8 cellular contexts compared by ENCODE assay signal in genomic region chr10:112184379-112184778, GRCh38. TPM values are rescaled to one million over a fixed set of nuclear protein-coding genes. Genes with fewer than 3 reads are reported as not detected.
DNase-seq lines count a peak whose midpoint lies in the region; ATAC-seq lines count a peak whose summit lies in the region.

No MANE protein-coding gene starts in this region.

- peaks cover 5% of the 10 kb centered on the region for H3K9me3 Mint-ChIP-seq in activated CD4-positive, alpha-beta T cell treated with anti-CD3 and anti-CD28 coated beads, Interleukin-2, amount 10 ng/mL, durations not matched to agents 24 days and 14 days
- H3K9me3 Mint-ChIP-seq in activated CD4-positive, alpha-beta memory T cell treated with anti-CD3 and anti-CD28 coated beads for 36 hours, result peaks cover 5% of the 10 kb centered on the region

- peak overlapping the region; percentile 85 to 89 (median 86) for H3K9ac ChIP-seq in subcutaneous abdominal adipose tissue (ENCODE audit: low read length in 5 of 5)

- peaks cover 10 to 67% (median 25%) of the 10 kb centered on the region in 5 donors for H3K4me1 ChIP-seq in subcutaneous abdominal adipose tissue (ENCODE audit: control insufficient read depth in 5 of 5, insufficient read depth in 5 of 5, low read length in 5 of 5)

- H3K36me3 ChIP-seq in subcutaneous abdominal adipose tissue (ENCODE audit: control insufficient read depth in 5 of 5, insufficient read depth in 5 of 5, low read length in 5 of 5), result peaks cover 7 to 18% (median 13%) of the 10 kb centered on the region in 5 donors

- POLR2A ChIA-PET in activated CD4-positive, alpha-beta memory T cell treated with anti-CD3 and anti-CD28 coated beads for 36 hours (lab: Charles Lee), result interaction anchor here (1.3 kb wide), 1 partner anchor 10 kb away, joined by 5 read pairs; no protein-coding TSS in a partner anchor

- peaks cover 26% of the 10 kb centered on the region for H3K4me1 Mint-ChIP-seq in activated CD4-positive, alpha-beta T cell treated with anti-CD3 and anti-CD28 coated beads, Interleukin-2, amount 10 ng/mL, durations not matched to agents 24 days and 14 days
- H3K4me1 Mint-ChIP-seq in activated CD4-positive, alpha-beta memory T cell treated with anti-CD3 and anti-CD28 coated beads for 36 hours (ENCODE audit: low read depth), result peaks cover 24% of the 10 kb centered on the region

- H3K27me3 ChIP-seq in subcutaneous abdominal adipose tissue (ENCODE audit: control insufficient read depth in 5 of 5, insufficient read depth in 4 of 5, low read length in 5 of 5), result no peaks in the 10 kb centered on the region

- no peak for DNase-seq in activated CD4-positive, alpha-beta T cell treated with anti-CD3 and anti-CD28 coated beads, Interleukin-2, amount 10 ng/mL, durations not matched to agents 24 days and 14 days
- no peak for DNase-seq in activated CD4-positive, alpha-beta T cell treated with anti-CD3 and anti-CD28 coated beads, Interleukin-2, amount 50 U/mL, for 4 hours
- no peak for DNase-seq in activated CD4-positive, alpha-beta memory T cell treated with anti-CD3 and anti-CD28 coated beads for 36 hours
- DNase-seq in EL (no peak), kidney glomerular epithelial cell (lab: John Stamatoyannopoulos, UW) (no peak)

- H3K4me3 ChIP-seq in iPS-18c (ENCODE audit: insufficient read depth, low read depth, low read length) (0 out of 2 replicates have a peak overlapping the region, but pooled peaks have one; percentile 88), subcutaneous abdominal adipose tissue (ENCODE audit: low read depth in 1 of 5, low read length in 5 of 5) (peak overlapping the region; percentile 90 to 98 (median 93))

- ATAC-seq in GM18519 (IDR thresholded peaks at IDR 0.05; ENCODE audit: low FRiP score, unreplicated experiment), result no peak

- peak overlapping the region; percentile 12 for H3K27ac Mint-ChIP-seq in activated CD4-positive, alpha-beta T cell treated with anti-CD3 and anti-CD28 coated beads, Interleukin-2, amount 10 ng/mL, durations not matched to agents 24 days and 14 days
- no peak overlapping the region for H3K27ac Mint-ChIP-seq in activated CD4-positive, alpha-beta memory T cell treated with anti-CD3 and anti-CD28 coated beads for 36 hours

- CTCF ChIA-PET in activated CD4-positive, alpha-beta memory T cell treated with anti-CD3 and anti-CD28 coated beads for 36 hours (lab: Charles Lee), result interaction anchor here (0.7 to 2.6 kb wide), 6 partner anchors 46 to 249 kb away, joined by 3 to 10 read pairs (median 5); no protein-coding TSS in a partner anchor

- H3K36me3 Mint-ChIP-seq in activated CD4-positive, alpha-beta T cell treated with anti-CD3 and anti-CD28 coated beads, Interleukin-2, amount 10 ng/mL, durations not matched to agents 24 days and 14 days (ENCODE audit: low read depth), result peaks cover 14% of the 10 kb centered on the region
- H3K36me3 Mint-ChIP-seq in activated CD4-positive, alpha-beta memory T cell treated with anti-CD3 and anti-CD28 coated beads for 36 hours, result peaks cover 11% of the 10 kb centered on the region

- H3K9me3 ChIP-seq in iPS-18c (ENCODE audit: control insufficient read depth, insufficient read depth, low read length) (no peaks in the 10 kb centered on the region), subcutaneous abdominal adipose tissue (ENCODE audit: control insufficient read depth in 5 of 5, low read length in 5 of 5) (no peaks in the 10 kb centered on the region)

- H3K4me3 Mint-ChIP-seq in activated CD4-positive, alpha-beta T cell treated with anti-CD3 and anti-CD28 coated beads, Interleukin-2, amount 10 ng/mL, durations not matched to agents 24 days and 14 days, result peak overlapping the region; percentile 55
- peak overlapping the region; percentile 3 for H3K4me3 Mint-ChIP-seq in activated CD4-positive, alpha-beta memory T cell treated with anti-CD3 and anti-CD28 coated beads for 36 hours

- peak overlapping the region; percentile 86 for H3K27ac ChIP-seq in subcutaneous abdominal adipose tissue (ENCODE audit: low read depth, low read length)

- peaks cover 17% of the 10 kb centered on the region for H3K27me3 Mint-ChIP-seq in activated CD4-positive, alpha-beta T cell treated with anti-CD3 and anti-CD28 coated beads, Interleukin-2, amount 10 ng/mL, durations not matched to agents 24 days and 14 days
- H3K27me3 Mint-ChIP-seq in activated CD4-positive, alpha-beta memory T cell treated with anti-CD3 and anti-CD28 coated beads for 36 hours, result no peaks in the 10 kb centered on the region

- intact Hi-C loops in activated CD4-positive, alpha-beta T cell treated with anti-CD3 and anti-CD28 coated beads, Interleukin-2, amount 10 ng/mL, durations not matched to agents 24 days and 14 days (cut with micrococcal nuclease), result loop anchor here (5.0 to 10.0 kb wide), 2 partner anchors 128 to 1670 kb away; partner anchors contain the start of genes DCLRE1A and NHLRC2
- intact Hi-C loops in activated CD4-positive, alpha-beta memory T cell treated with anti-CD3 and anti-CD28 coated beads for 36 hours (cut with micrococcal nuclease), result loop anchor here (5.0 to 10.0 kb wide), 5 partner anchors 123 to 1990 kb away; partner anchors contain the start of genes CCDC186, TDRD1, VTI1A and ZDHHC6

RNA-seq across cellular contexts. Expression of gene GPAM, which starts 0.8 kb away (rescaled TPM):
- total RNA-seq in activated CD4-positive, alpha-beta T cell treated with anti-CD3 and anti-CD28 coated beads, Interleukin-2, amount 10 ng/mL, durations not matched to agents 24 days and 14 days, result 8.6 and 9.8 TPM in 2 replicates
- total RNA-seq in activated CD4-positive, alpha-beta memory T cell treated with anti-CD3 and anti-CD28 coated beads for 36 hours, result 1 to 10 TPM; 3.3 to 4.7 TPM
